ENCODE assay signal across 7 cellular contexts in genomic region chr11:83033972-83034672, GRCh38. TPM values are rescaled to one million over a fixed set of nuclear protein-coding genes. Genes with fewer than 3 reads are reported as not detected.
DNase-seq lines count a peak whose midpoint lies in the region; ATAC-seq and TF ChIP-seq lines count a peak whose summit lies in the region.

No MANE protein-coding gene starts in this region.

- peak; percentile 44 for ATAC-seq in GM19455 (IDR thresholded peaks at IDR 0.05; ENCODE audit: unreplicated experiment)

- intact Hi-C loops in colonic mucosa (cut with DNase I), result no loop called here
- intact Hi-C loops in vagina (cut with DNase I), result loop anchor here (2.0 kb wide), 1 partner anchor 19 kb away; no protein-coding TSS in a partner anchor

- no peak for TF ChIP-seq CTCF in colonic mucosa (IDR thresholded peaks at IDR 0.05)
- TF ChIP-seq CTCF in vagina (IDR thresholded peaks at IDR 0.05), result no peak

- DNase-seq in NCI-H446 (lab: John Stamatoyannopoulos, UW) (peak; percentile 35 to 69), colonic mucosa (peak; percentile 48), mucosa of gallbladder (ENCODE audit: low spot score) (peak; percentile 19), vagina (ENCODE audit: extremely low spot score in 2 of 2) (no peak), NCI-H1930 (lab: John Stamatoyannopoulos, UW) (no peak), foreskin melanocyte (no peak)

- no peaks in the 10 kb centered on the region for H3K9me3 ChIP-seq in colonic mucosa
- H3K9me3 ChIP-seq in vagina, result no peaks in the 10 kb centered on the region

- no peaks in the 10 kb centered on the region for H3K36me3 ChIP-seq in colonic mucosa
- H3K36me3 ChIP-seq in vagina, result no peaks in the 10 kb centered on the region

- H3K9ac ChIP-seq in colonic mucosa (ENCODE audit: low read depth in 2 of 2, low read length in 2 of 2), result peak overlapping the region in 1 of 2 donors; percentile 64

- H3K4me3 ChIP-seq in colonic mucosa, result no peak overlapping the region
- H3K4me3 ChIP-seq in vagina, result peak overlapping the region; percentile 19 to 25

- H3K27ac ChIP-seq in colonic mucosa, result peak overlapping the region; percentile 53
- peak overlapping the region; percentile 71 for H3K27ac ChIP-seq in vagina

- H3K27me3 ChIP-seq in colonic mucosa (no peaks in the 10 kb centered on the region), vagina (no peaks in the 10 kb centered on the region)

- TF ChIP-seq POLR2A in vagina (IDR thresholded peaks at IDR 0.05), result no peak

- peaks cover 8% of the 10 kb centered on the region for H3K4me1 ChIP-seq in colonic mucosa
- peaks cover 57% of the 10 kb centered on the region for H3K4me1 ChIP-seq in vagina

RNA-seq across cellular contexts. Expression of gene RAB30, which starts 37.6 kb away (rescaled TPM):
- total RNA-seq in colonic mucosa (10 to 100 TPM in 1 of 2 donors, 1 to 10 TPM in 1; 6.3 to 16.9 TPM), mucosa of gallbladder (13.6 TPM), vagina (10.8 TPM)

Comparison
In these comparisons a context has a peak if more than half of its experiments do, and no peak if none do; other contexts are left out.
1. DNase-seq: peak in NCI-H446 (2 of 2), colonic mucosa (single experiment) and mucosa of gallbladder (single experiment); none in vagina (0 of 2), NCI-H1930 (0 of 2) and foreskin melanocyte (single experiment).